23 cellular contexts compared by ENCODE assay signal in genomic region chr14:21647380-21647779, GRCh38. TPM values are rescaled to one million over a fixed set of nuclear protein-coding genes. Genes with fewer than 3 reads are reported as not detected.
"Had no signal": no experiment of that assay in that cellular context is flagged by ENCODE, and none has a peak within 500 bp of the region (broad histone marks: within the 10 kb centered on the region; RNA-seq: fewer than 3 reads in every experiment).

No MANE protein-coding gene starts in this region.

- H3K27ac ChIP-seq: cardiac muscle cell, foreskin keratinocyte, tibial nerve, uterus had no signal

- DNase-seq: activated CD4-positive, alpha-beta T cell treated with anti-CD3 and anti-CD28 coated beads for 1 hour; activated CD4-positive, alpha-beta T cell treated with anti-CD3 and anti-CD28 coated beads, Interleukin-2, amount 50 U/mL, for 4 hours; activated CD8-positive, alpha-beta memory T cell treated with anti-CD3 and anti-CD28 coated beads, Interleukin-2, amount 10 ng/mL, durations not matched to agents 7 days and 5 days; activated naive CD4-positive, alpha-beta T cell treated with anti-CD3 and anti-CD28 coated beads, Interleukin-2, amount 10 ng/mL, durations not matched to agents 7 days and 5 days; activated T-cell treated with anti-CD3 and anti-CD28 coated beads, Interleukin-2, amount 50 U/mL, for 24 hours; foreskin keratinocyte; glutamatergic neuron; kidney glomerular epithelial cell; nucleus accumbens; posterior cingulate gyrus; stimulated activated CD4-positive, alpha-beta T cell treated with anti-CD3 and anti-CD28 coated beads, Interleukin-15, amount 100 ng/mL, for 24 hours; stimulated activated CD4-positive, alpha-beta T cell treated with anti-CD3 and anti-CD28 coated beads, Interleukin-4, amount 100 ng/mL, for 1 hour; stimulated activated naive B cell treated with anti-CD40 and anti-IgM and Interleukin-4, amounts not matched to agents 10 μg/mL and 1 μg/mL and 100 μg/mL, for 72 hours; T-helper 9 cell; uterus had no signal

- H3K4me3 ChIP-seq: cardiac muscle cell, tibial nerve, uterus had no signal

- H3K36me3 Mint-ChIP-seq: activated naive CD4-positive, alpha-beta T cell treated with anti-CD3 and anti-CD28 coated beads, Interleukin-2, amount 10 ng/mL, durations not matched to agents 7 days and 5 days; stimulated activated naive B cell treated with anti-CD40 and anti-IgM and Interleukin-4, amounts not matched to agents 10 μg/mL and 1 μg/mL and 100 μg/mL, for 72 hours had no signal

- H3K27ac Mint-ChIP-seq: activated CD8-positive, alpha-beta memory T cell treated with anti-CD3 and anti-CD28 coated beads, Interleukin-2, amount 10 ng/mL, durations not matched to agents 7 days and 5 days; activated naive CD4-positive, alpha-beta T cell treated with anti-CD3 and anti-CD28 coated beads, Interleukin-2, amount 10 ng/mL, durations not matched to agents 7 days and 5 days; activated T-cell treated with anti-CD3 and anti-CD28 coated beads, Interleukin-2, amount 50 U/mL, for 24 hours; nephron; stimulated activated naive B cell treated with anti-CD40 and anti-IgM and Interleukin-4, amounts not matched to agents 10 μg/mL and 1 μg/mL and 100 μg/mL, for 72 hours had no signal

- H3K4me3 Mint-ChIP-seq: activated CD8-positive, alpha-beta memory T cell treated with anti-CD3 and anti-CD28 coated beads, Interleukin-2, amount 10 ng/mL, durations not matched to agents 7 days and 5 days; activated naive CD4-positive, alpha-beta T cell treated with anti-CD3 and anti-CD28 coated beads, Interleukin-2, amount 10 ng/mL, durations not matched to agents 7 days and 5 days; activated T-cell treated with anti-CD3 and anti-CD28 coated beads, Interleukin-2, amount 50 U/mL, for 24 hours; nephron; stimulated activated naive B cell treated with anti-CD40 and anti-IgM and Interleukin-4, amounts not matched to agents 10 μg/mL and 1 μg/mL and 100 μg/mL, for 72 hours had no signal

- H3K4me1 Mint-ChIP-seq: activated CD8-positive, alpha-beta memory T cell treated with anti-CD3 and anti-CD28 coated beads, Interleukin-2, amount 10 ng/mL, durations not matched to agents 7 days and 5 days; activated naive CD4-positive, alpha-beta T cell treated with anti-CD3 and anti-CD28 coated beads, Interleukin-2, amount 10 ng/mL, durations not matched to agents 7 days and 5 days; nephron; stimulated activated naive B cell treated with anti-CD40 and anti-IgM and Interleukin-4, amounts not matched to agents 10 μg/mL and 1 μg/mL and 100 μg/mL, for 72 hours had no signal

- H3K9me3 Mint-ChIP-seq: activated naive CD4-positive, alpha-beta T cell treated with anti-CD3 and anti-CD28 coated beads, Interleukin-2, amount 10 ng/mL, durations not matched to agents 7 days and 5 days; activated T-cell treated with anti-CD3 and anti-CD28 coated beads, Interleukin-2, amount 50 U/mL, for 24 hours; nephron; stimulated activated naive B cell treated with anti-CD40 and anti-IgM and Interleukin-4, amounts not matched to agents 10 μg/mL and 1 μg/mL and 100 μg/mL, for 72 hours had no signal

- H3K36me3 ChIP-seq: cardiac muscle cell, tibial nerve, uterus had no signal

- H3K9me3 ChIP-seq: tibial nerve, uterus had no signal

- H3K27me3 ChIP-seq: cardiac muscle cell, foreskin keratinocyte, tibial nerve, uterus had no signal

- H3K4me1 ChIP-seq: foreskin keratinocyte, tibial nerve, uterus had no signal

RNA-seq across cellular contexts. Expression of gene OR4E2, which starts 6.3 kb away (rescaled TPM):
- total RNA-seq: activated CD8-positive, alpha-beta memory T cell treated with anti-CD3 and anti-CD28 coated beads, Interleukin-2, amount 10 ng/mL, durations not matched to agents 7 days and 5 days; astrocyte; cardiac muscle cell; foreskin keratinocyte; liver; mesenteric fat pad; skeletal muscle tissue; subcutaneous adipose tissue; tibial nerve; uterus had no signal

RNA-seq across cellular contexts. Expression of gene OR10G2, which starts 12.6 kb away (rescaled TPM):
- total RNA-seq: activated CD8-positive, alpha-beta memory T cell treated with anti-CD3 and anti-CD28 coated beads, Interleukin-2, amount 10 ng/mL, durations not matched to agents 7 days and 5 days; astrocyte; cardiac muscle cell; foreskin keratinocyte; liver; mesenteric fat pad; skeletal muscle tissue; subcutaneous adipose tissue; tibial nerve; uterus had no signal

RNA-seq across cellular contexts. Expression of gene OR4E1, which starts 26.2 kb away (rescaled TPM):
- total RNA-seq: activated CD8-positive, alpha-beta memory T cell treated with anti-CD3 and anti-CD28 coated beads, Interleukin-2, amount 10 ng/mL, durations not matched to agents 7 days and 5 days; astrocyte; cardiac muscle cell; foreskin keratinocyte; liver; mesenteric fat pad; skeletal muscle tissue; subcutaneous adipose tissue; tibial nerve; uterus had no signal
